In genomic region chr20:36744764-36745191, GRCh38 we compare ENCODE assay signal across 8 cellular contexts. TPM values are rescaled to one million over a fixed set of nuclear protein-coding genes. Genes with fewer than 3 reads are reported as not detected.
DNase-seq lines count a peak whose midpoint lies in the region; ATAC-seq and TF ChIP-seq lines count a peak whose summit lies in the region.

No MANE protein-coding gene starts in this region.

- ATAC-seq in GM21360 (IDR thresholded peaks at IDR 0.05; ENCODE audit: unreplicated experiment), result no peak
- no peak for ATAC-seq in HG03378 (IDR thresholded peaks at IDR 0.05; ENCODE audit: unreplicated experiment)
- ATAC-seq in HG03095 (IDR thresholded peaks at IDR 0.05; ENCODE audit: unreplicated experiment), result no peak

- no peaks in the 10 kb centered on the region for H3K9me3 Mint-ChIP-seq in CD4-positive, alpha-beta memory T cell
- no peaks in the 10 kb centered on the region for H3K9me3 Mint-ChIP-seq in MCF 10A (ENCODE audit: unreplicated experiment)
- no peaks in the 10 kb centered on the region for H3K9me3 Mint-ChIP-seq in immature natural killer cell

- DNase-seq in CD4-positive, alpha-beta memory T cell, result no peak
- no peak for DNase-seq in Jurkat, Clone E6-1 (ENCODE audit: low read depth, low spot score)
- peak; percentile 34 for DNase-seq in MCF 10A (ENCODE audit: unreplicated experiment)
- no peak for DNase-seq in immature natural killer cell

- peak overlapping the region in 3 of 5 donors; percentile 33 to 80 (median 63) for H3K9ac ChIP-seq in subcutaneous abdominal adipose tissue (ENCODE audit: low read length in 5 of 5)

- H3K27ac ChIP-seq in CD4-positive, alpha-beta memory T cell (ENCODE audit: low read depth, low read length), result no peak overlapping the region
- H3K27ac ChIP-seq in subcutaneous abdominal adipose tissue (ENCODE audit: low read depth, low read length), result peak overlapping the region; percentile 30

- no peaks in the 10 kb centered on the region for H3K9me3 ChIP-seq in CD4-positive, alpha-beta memory T cell (ENCODE audit: control insufficient read depth in 1 of 2, low read length in 2 of 2)
- no peaks in the 10 kb centered on the region for H3K9me3 ChIP-seq in subcutaneous abdominal adipose tissue (ENCODE audit: control insufficient read depth in 5 of 5, low read length in 5 of 5)

- no TSS peak for BruUV-seq in MCF 10A (replicated peaks; lab: Mats Ljungman, UMichigan)

- H3K36me3 Mint-ChIP-seq in CD4-positive, alpha-beta memory T cell, result peaks cover 0 to 5% of the 10 kb centered on the region in 2 donors
- H3K36me3 Mint-ChIP-seq in MCF 10A (ENCODE audit: insufficient read depth, unreplicated experiment) (peaks cover 7% of the 10 kb centered on the region), immature natural killer cell (no peaks in the 10 kb centered on the region)

- peaks cover 22 to 44% (median 24%) of the 10 kb centered on the region in 4 donors for H3K4me1 Mint-ChIP-seq in CD4-positive, alpha-beta memory T cell
- H3K4me1 Mint-ChIP-seq in MCF 10A (ENCODE audit: insufficient read depth, unreplicated experiment) (peaks cover 15% of the 10 kb centered on the region), immature natural killer cell (peaks cover 20 to 25% of the 10 kb centered on the region in 2 donors)

- peaks cover 21% of the 10 kb centered on the region for H3K4me1 ChIP-seq in CD4-positive, alpha-beta memory T cell (ENCODE audit: insufficient read depth, low read length)
- peaks cover 3 to 20% (median 19%) of the 10 kb centered on the region in 5 donors for H3K4me1 ChIP-seq in subcutaneous abdominal adipose tissue (ENCODE audit: control insufficient read depth in 5 of 5, insufficient read depth in 5 of 5, low read length in 5 of 5)

- intact Hi-C loops in CD4-positive, alpha-beta memory T cell (cut with micrococcal nuclease), result loop anchor here (5.0 kb wide), 1 partner anchor 97 kb away; the partner anchor contains the start of gene SLA2
- intact Hi-C loops in MCF 10A (cut with micrococcal nuclease), result no loop called here

- no peaks in the 10 kb centered on the region for H3K36me3 ChIP-seq in CD4-positive, alpha-beta memory T cell (ENCODE audit: insufficient read depth, low read length)
- H3K36me3 ChIP-seq in subcutaneous abdominal adipose tissue (ENCODE audit: control insufficient read depth in 5 of 5, insufficient read depth in 5 of 5, low read length in 5 of 5), result no peaks in the 10 kb centered on the region

- H3K27ac Mint-ChIP-seq in CD4-positive, alpha-beta memory T cell, result peak overlapping the region in 5 of 7 donors; percentile 15 to 91 (median 88)
- H3K27ac Mint-ChIP-seq in MCF 10A (ENCODE audit: low read depth, unreplicated experiment) (no peak overlapping the region), immature natural killer cell (peak overlapping the region in 5 of 6 donors; percentile 33 to 89 (median 78))

- peak overlapping the region; percentile 66 to 79 for H3K4me3 ChIP-seq in CD4-positive, alpha-beta memory T cell (ENCODE audit: low read length in 2 of 2)
- peak overlapping the region; percentile 73 for H3K4me3 ChIP-seq in Jurkat, Clone E6-1 (ENCODE audit: low read length)
- H3K4me3 ChIP-seq in subcutaneous abdominal adipose tissue (ENCODE audit: low read depth in 1 of 5, low read length in 5 of 5), result peak overlapping the region; percentile 68 to 87 (median 82)

- no peaks in the 10 kb centered on the region for H3K27me3 Mint-ChIP-seq in CD4-positive, alpha-beta memory T cell
- H3K27me3 Mint-ChIP-seq in MCF 10A (ENCODE audit: insufficient read depth, unreplicated experiment), result no peaks in the 10 kb centered on the region
- peaks cover 0 to 4% (median 2%) of the 10 kb centered on the region in 3 donors for H3K27me3 Mint-ChIP-seq in immature natural killer cell (ENCODE audit: low read depth in 3 of 3)

- CTCF ChIA-PET in CD4-positive, alpha-beta memory T cell (lab: Charles Lee; ENCODE audit: partially characterized antibody), result interaction anchor here (0.8 to 5.3 kb wide), 6 partner anchors 9 to 139 kb away, joined by 3 to 28 read pairs (median 6); no protein-coding TSS in a partner anchor
- CTCF ChIA-PET in MCF 10A (lab: Yijun Ruan, JAX), result interaction anchor here (0.6 to 2.2 kb wide), 14 partner anchors 8 to 1442 kb away, joined by 3 to 14 read pairs (median 4); partner anchors contain the start of genes DSN1 and RAB5IF

- no peaks in the 10 kb centered on the region for H3K27me3 ChIP-seq in CD4-positive, alpha-beta memory T cell (ENCODE audit: insufficient read depth, low read length)
- H3K27me3 ChIP-seq in subcutaneous abdominal adipose tissue (ENCODE audit: control insufficient read depth in 5 of 5, insufficient read depth in 4 of 5, low read length in 5 of 5), result no peaks in the 10 kb centered on the region

- no peak for TF ChIP-seq CTCF in MCF 10A (IDR thresholded peaks at IDR 0.05; ENCODE audit: unreplicated experiment)

- peak overlapping the region; percentile 88 to 95 (median 91) for H3K4me3 Mint-ChIP-seq in CD4-positive, alpha-beta memory T cell
- peak overlapping the region; percentile 86 for H3K4me3 Mint-ChIP-seq in MCF 10A (ENCODE audit: unreplicated experiment)
- H3K4me3 Mint-ChIP-seq in immature natural killer cell, result peak overlapping the region; percentile 84 to 93 (median 91)

- POLR2A ChIA-PET in CD4-positive, alpha-beta memory T cell (lab: Charles Lee; ENCODE audit: partially characterized antibody), result interaction anchor here (0.5 to 4.9 kb wide), 7 partner anchors 10 to 316 kb away, joined by 3 to 78 read pairs (median 3); partner anchors contain the start of genes DSN1, RAB5IF and TGIF2
- POLR2A ChIA-PET in MCF 10A (lab: Yijun Ruan, JAX), result interaction anchor here (0.5 to 3.2 kb wide), 15 partner anchors 9 to 497 kb away, joined by 3 to 43 read pairs (median 4); partner anchors contain the start of genes DSN1, RAB5IF and TGIF2

RNA-seq across cellular contexts. Expression of gene NDRG3, which starts 1.1 kb away (rescaled TPM):
- 10 to 100 TPM; 36.1 to 36.2 TPM for total RNA-seq in CD4-positive, alpha-beta memory T cell
- 10 to 100 TPM; 53.2 to 73.4 TPM for polyA plus RNA-seq in CD4-positive, alpha-beta memory T cell
- 30.5 TPM for polyA plus RNA-seq in Jurkat, Clone E6-1 (2012; ENCODE audit: insufficient read depth, insufficient read length)
- total RNA-seq in MCF 10A (2022), result 7.5 and 10.3 TPM in 2 replicates
- 10 to 100 TPM; 44.9 to 57.7 (median 50.3) TPM for polyA plus RNA-seq in immature natural killer cell

RNA-seq across cellular contexts. Expression of gene DSN1, which starts 28.8 kb away (rescaled TPM):
- 10 to 100 TPM; 12.8 to 14.3 TPM for total RNA-seq in CD4-positive, alpha-beta memory T cell
- polyA plus RNA-seq in CD4-positive, alpha-beta memory T cell, result 1 to 10 TPM; 6.1 to 8.2 TPM
- 39.9 TPM for polyA plus RNA-seq in Jurkat, Clone E6-1 (2012; ENCODE audit: insufficient read depth, insufficient read length)
- total RNA-seq in MCF 10A (2022), result 7.8 and 8.4 TPM in 2 replicates
- 10 to 100 TPM in 2 of 3 donors, 1 to 10 TPM in 1; 9.5 to 15.8 (median 11.9) TPM for polyA plus RNA-seq in immature natural killer cell
